ENCODE assay signal across 9 cellular contexts in the genomic region with DNA sequence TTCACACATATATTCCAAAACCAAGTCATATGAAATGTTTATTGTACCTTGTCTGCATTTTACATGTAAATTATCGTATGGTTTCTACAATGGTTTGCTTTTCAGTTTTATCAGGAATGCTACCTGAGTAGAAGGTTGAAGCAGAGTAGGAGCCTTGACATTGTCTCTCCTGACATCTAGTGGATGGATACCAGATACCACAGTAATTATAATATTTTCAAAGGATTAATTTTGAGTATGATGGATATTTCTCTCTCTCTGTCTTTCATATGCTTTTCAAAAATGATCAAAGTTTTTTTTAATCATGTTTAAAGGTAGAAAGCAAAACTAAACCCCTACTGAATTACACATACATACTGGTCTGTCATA.
A peak's percentile ranks its signal among the peaks of the same experiment; 100 is the strongest.
DNase-seq lines count a peak whose midpoint lies in the region; ATAC-seq and TF ChIP-seq lines count a peak whose summit lies in the region.
"Had no signal": no experiment of that assay in that cellular context is flagged by ENCODE, and none has a peak within 500 bp of the region (broad histone marks: within the 10 kb centered on the region; RNA-seq: fewer than 3 reads in every experiment).

No MANE protein-coding gene starts in this region.

- H3K9ac ChIP-seq in colonic mucosa (ENCODE audit: low read depth in 2 of 2, low read length in 2 of 2) = no peak overlapping the region

- no peak overlapping the region for H3K27ac ChIP-seq in colonic mucosa

- intact Hi-C loops in colonic mucosa (cut with DNase I) = no loop called here

- peak; percentile 25 to 44 for DNase-seq in NCI-H446 (lab: John Stamatoyannopoulos, UW)
- DNase-seq in NCI-H446 treated with DMSO at 0.1 percent for 48 hours (lab: John Stamatoyannopoulos, UW) = no peak
- peak; percentile 58 for DNase-seq in NCI-H2081 treated with DMSO at 0.1 percent for 48 hours (lab: John Stamatoyannopoulos, UW)
- no peak for DNase-seq in colonic mucosa
- DNase-seq in renal cortical epithelial cell (ENCODE audit: low read depth) = peak; percentile 53
- no peak for DNase-seq in anterior cingulate cortex (lab: John Stamatoyannopoulos, UW)

- no peaks in the 10 kb centered on the region for H3K4me1 ChIP-seq in colonic mucosa
- H3K4me1 ChIP-seq: Caco-2 had no signal

- peaks cover 5% of the 10 kb centered on the region for H3K27me3 ChIP-seq in colonic mucosa

- peak; percentile 21 for TF ChIP-seq CTCF in colonic mucosa (IDR thresholded peaks at IDR 0.05)

- no peaks in the 10 kb centered on the region for H3K9me3 ChIP-seq in colonic mucosa
- H3K9me3 ChIP-seq: Caco-2 had no signal

- no peak overlapping the region for H3K4me3 ChIP-seq in colonic mucosa

- ATAC-seq in HG02588 (IDR thresholded peaks at IDR 0.05; ENCODE audit: unreplicated experiment) (peak; percentile 68), GM19324 (IDR thresholded peaks at IDR 0.05; ENCODE audit: low FRiP score, unreplicated experiment) (no peak)

- H3K36me3 ChIP-seq in colonic mucosa = no peaks in the 10 kb centered on the region

Comparison
In these comparisons a context has a peak if more than half of its experiments do, and no peak if none do; other contexts are left out.
1. DNase-seq: peak in NCI-H446 (2 of 2), NCI-H2081 treated with DMSO at 0.1 percent for 48 hours (single experiment) and renal cortical epithelial cell (single experiment); none in NCI-H446 treated with DMSO at 0.1 percent for 48 hours (single experiment), colonic mucosa (single experiment) and anterior cingulate cortex (0 of 58).